In genomic region chr19:49361438-49362047, GRCh38 we compare ENCODE assay signal across 8 cellular contexts. TPM values are rescaled to one million over a fixed set of nuclear protein-coding genes. Genes with fewer than 3 reads are reported as not detected.
DNase-seq lines count a peak whose midpoint lies in the region; ATAC-seq, FAIRE-seq and TF ChIP-seq lines count a peak whose summit lies in the region.
"Had no signal": no experiment of that assay in that cellular context is flagged by ENCODE, and none has a peak within 500 bp of the region (broad histone marks: within the 10 kb centered on the region; RNA-seq: fewer than 3 reads in every experiment).

No MANE protein-coding gene starts in this region.

- H3K27me3 Mint-ChIP-seq in natural killer cell treated with Interleukin-12 subunit alpha and Interleukin-12 subunit beta and Interleukin-15 and Interleukin-18, amount 100 ng/mL, for 72 hours = peaks cover 7 to 21% of the 10 kb centered on the region in 2 donors

- no peak for FAIRE-seq in GM12891 (lab: Jason Lieb, UNC)
- FAIRE-seq: TTC549 had no signal

- no peaks in the 10 kb centered on the region for H3K4me1 ChIP-seq in RWPE2 (ENCODE audit: insufficient read depth, poor library complexity, severe bottlenecking)

- ATAC-seq in RWPE2 (ENCODE audit: low read depth) = no peak
- no peak for ATAC-seq in natural killer cell treated with Interleukin-12 subunit alpha and Interleukin-12 subunit beta and Interleukin-15 and Interleukin-18, amount 100 ng/mL, for 72 hours
- no peak for ATAC-seq in HG02798 (IDR thresholded peaks at IDR 0.05; ENCODE audit: poor library complexity, unreplicated experiment)

- H3K4me3 Mint-ChIP-seq in natural killer cell treated with Interleukin-12 subunit alpha and Interleukin-12 subunit beta and Interleukin-15 and Interleukin-18, amount 100 ng/mL, for 72 hours = peak overlapping the region; percentile 42

- peak overlapping the region; percentile 38 for H3K27ac ChIP-seq in RWPE2 (ENCODE audit: poor library complexity, severe bottlenecking)

- H3K36me3 Mint-ChIP-seq in natural killer cell treated with Interleukin-12 subunit alpha and Interleukin-12 subunit beta and Interleukin-15 and Interleukin-18, amount 100 ng/mL, for 72 hours = no peaks in the 10 kb centered on the region

- H3K9me3 Mint-ChIP-seq in natural killer cell treated with Interleukin-12 subunit alpha and Interleukin-12 subunit beta and Interleukin-15 and Interleukin-18, amount 100 ng/mL, for 72 hours = no peaks in the 10 kb centered on the region

- H3K36me3 ChIP-seq in RWPE2 (ENCODE audit: low read depth) = peaks cover 8% of the 10 kb centered on the region

- no peak for TF ChIP-seq CTCF in RWPE2 (IDR thresholded peaks at IDR 0.05; ENCODE audit: poor library complexity, severe bottlenecking)

- TF ChIP-seq POLR2A in GM12891 (IDR thresholded peaks at IDR 0.05; ENCODE audit: low read depth, low read length) = no peak

- no peaks in the 10 kb centered on the region for H3K9me3 ChIP-seq in RWPE2 (ENCODE audit: severe bottlenecking)

- no peaks in the 10 kb centered on the region for H3K27me3 ChIP-seq in RWPE2 (ENCODE audit: insufficient read depth, poor library complexity, severe bottlenecking)

- H3K27ac Mint-ChIP-seq in natural killer cell treated with Interleukin-12 subunit alpha and Interleukin-12 subunit beta and Interleukin-15 and Interleukin-18, amount 100 ng/mL, for 72 hours = no peak overlapping the region

- H3K4me1 Mint-ChIP-seq in natural killer cell treated with Interleukin-12 subunit alpha and Interleukin-12 subunit beta and Interleukin-15 and Interleukin-18, amount 100 ng/mL, for 72 hours (ENCODE audit: low read depth in 2 of 2) = peaks cover 18 to 20% of the 10 kb centered on the region in 2 donors

- peak; percentile 74 for DNase-seq in H4 (ENCODE audit: low spot score)
- no peak for DNase-seq in RWPE2 (ENCODE audit: low spot score)
- DNase-seq in fibroblast of the conjunctiva (ENCODE audit: low read depth) = peak; percentile 49
- no peak for DNase-seq in natural killer cell treated with Interleukin-12 subunit alpha and Interleukin-12 subunit beta and Interleukin-15 and Interleukin-18, amount 100 ng/mL, for 72 hours (ENCODE audit: low spot score)
- no peak for DNase-seq in NCI-H146 (lab: John Stamatoyannopoulos, UW)
- DNase-seq in GM12891 (ENCODE audit: insufficient read length, low spot score) = no peak

- H3K4me3 ChIP-seq in RWPE2 (ENCODE audit: severe bottlenecking) = peak overlapping the region; percentile 48

TF ChIP-seq in GM12891, 5 proteins besides CTCF, POLR2A, EP300 and RAD21:
- TF ChIP-seq SPI1 (IDR thresholded peaks at IDR 0.05; ENCODE audit: low read depth, low read length) = no peak
- no peak for TF ChIP-seq TAF1 (IDR thresholded peaks at IDR 0.05; ENCODE audit: low read depth, low read length)
- no peak for TF ChIP-seq POU2F2 (IDR thresholded peaks at IDR 0.05; ENCODE audit: low read depth, low read length)
- no peak for TF ChIP-seq PAX5 (IDR thresholded peaks at IDR 0.05; ENCODE audit: insufficient read depth, low read length, severe bottlenecking)
- TF ChIP-seq POLR2AphosphoS5 (IDR thresholded peaks at IDR 0.05; ENCODE audit: low read depth, low read length) = no peak

RNA-seq across cellular contexts. Expression of gene TEAD2, which starts 0.7 kb away (rescaled TPM):
- 48.7 and 54.3 TPM in 2 replicates for total RNA-seq in H4 (2014; rRNA removed; shearing (Covaris generic))
- not detected for total RNA-seq in natural killer cell treated with Interleukin-12 subunit alpha and Interleukin-12 subunit beta and Interleukin-15 and Interleukin-18, amount 100 ng/mL, for 72 hours
- polyA plus RNA-seq in GM12891 (2012; ENCODE audit: low read depth, missing spikeins) = 0.22 TPM

RNA-seq across cellular contexts. Expression of gene DKKL1, which starts 2.1 kb away (rescaled TPM):
- total RNA-seq in H4 (2014; rRNA removed; shearing (Covaris generic)) = 0.08 and 3.8 TPM in 2 replicates
- total RNA-seq in natural killer cell treated with Interleukin-12 subunit alpha and Interleukin-12 subunit beta and Interleukin-15 and Interleukin-18, amount 100 ng/mL, for 72 hours = not detected
- not detected for polyA plus RNA-seq in GM12891 (2012; ENCODE audit: low read depth, missing spikeins)

RNA-seq across cellular contexts. Expression of gene CD37, which starts 26.3 kb away (rescaled TPM):
- total RNA-seq in H4 (2014; rRNA removed; shearing (Covaris generic)) = not detected in 2 replicates
- 100 to 1,000 TPM; 102 to 122 TPM for total RNA-seq in natural killer cell treated with Interleukin-12 subunit alpha and Interleukin-12 subunit beta and Interleukin-15 and Interleukin-18, amount 100 ng/mL, for 72 hours
- polyA plus RNA-seq in GM12891 (2012; ENCODE audit: low read depth, missing spikeins) = 294 TPM

RNA-seq across cellular contexts. Expression of gene KASH5, which starts 26.5 kb away (rescaled TPM):
- not detected in 2 replicates for total RNA-seq in H4 (2014; rRNA removed; shearing (Covaris generic))
- total RNA-seq in natural killer cell treated with Interleukin-12 subunit alpha and Interleukin-12 subunit beta and Interleukin-15 and Interleukin-18, amount 100 ng/mL, for 72 hours = under 1 TPM in 1 of 2 donors, not detected in 1; 0.56 TPM
- 0.18 TPM for polyA plus RNA-seq in GM12891 (2012; ENCODE audit: low read depth, missing spikeins)

RNA-seq across cellular contexts. Expression of gene SLC6A16, which starts 36.6 kb away (rescaled TPM):
- total RNA-seq in H4 (2014; rRNA removed; shearing (Covaris generic)) = 0.16 and 0.85 TPM in 2 replicates
- total RNA-seq in natural killer cell treated with Interleukin-12 subunit alpha and Interleukin-12 subunit beta and Interleukin-15 and Interleukin-18, amount 100 ng/mL, for 72 hours = 1 to 10 TPM; 4.2 to 5.3 TPM
- 0.51 TPM for polyA plus RNA-seq in GM12891 (2012; ENCODE audit: low read depth, missing spikeins)

Comparison
In these comparisons a context has a peak if more than half of its experiments do, and no peak if none do; other contexts are left out.
1. DNase-seq: peak in H4 (single experiment) and fibroblast of the conjunctiva (single experiment); none in RWPE2 (single experiment), natural killer cell treated with Interleukin-12 subunit alpha and Interleukin-12 subunit beta and Interleukin-15 and Interleukin-18, amount 100 ng/mL, for 72 hours (single experiment), NCI-H146 (single experiment) and GM12891 (single experiment).
2. RNA of gene TEAD2, which starts 0.7 kb away (total RNA-seq): 48.7 to 54.3 TPM in H4; not detected in natural killer cell treated with Interleukin-12 subunit alpha and Interleukin-12 subunit beta and Interleukin-15 and Interleukin-18, amount 100 ng/mL, for 72 hours; every median in the first group is over 10 times any median in the second.
3. RNA of gene CD37, which starts 26.3 kb away (total RNA-seq): 102 to 122 TPM in natural killer cell treated with Interleukin-12 subunit alpha and Interleukin-12 subunit beta and Interleukin-15 and Interleukin-18, amount 100 ng/mL, for 72 hours; not detected in H4; every median in the first group is over 100 times any median in the second.